ENCODE assay signal across 1 cellular context in genomic region chr2:241304039-241304670, GRCh38.
TF ChIP-seq lines count a peak whose summit lies in the region.

No MANE protein-coding gene starts in this region.

TF ChIP-seq in IMR-90, 13 proteins besides CTCF, POLR2A, EP300 and RAD21:
- TF ChIP-seq BHLHE40 (IDR thresholded peaks at IDR 0.05; ENCODE audit: low read depth, low read length): no peak
- TF ChIP-seq CHD1 (IDR thresholded peaks at IDR 0.05; ENCODE audit: low read depth, low read length): no peak
- TF ChIP-seq MAFK (IDR thresholded peaks at IDR 0.05; ENCODE audit: low read depth, low read length): no peak
- no peak for TF ChIP-seq FOS (IDR thresholded peaks at IDR 0.05; ENCODE audit: low read depth, low read length)
- no peak for TF ChIP-seq CEBPB (IDR thresholded peaks at IDR 0.05; ENCODE audit: low read depth, low read length)
- TF ChIP-seq MAZ (IDR thresholded peaks at IDR 0.05; ENCODE audit: borderline replicate concordance, low read depth, low read length): no peak
- TF ChIP-seq RFX5 (IDR thresholded peaks at IDR 0.05; ENCODE audit: low read depth, low read length): no peak
- no peak for TF ChIP-seq ELK1 (IDR thresholded peaks at IDR 0.05; ENCODE audit: borderline replicate concordance, low read depth, low read length)
- TF ChIP-seq NFE2L2 (IDR thresholded peaks at IDR 0.05; ENCODE audit: low read depth, low read length): no peak
- TF ChIP-seq RCOR1 (IDR thresholded peaks at IDR 0.05; ENCODE audit: insufficient replicate concordance, low read length): no peak
- TF ChIP-seq SMC3 (IDR thresholded peaks at IDR 0.05; ENCODE audit: low read depth, low read length): no peak
- no peak for TF ChIP-seq USF2 (IDR thresholded peaks at IDR 0.05; ENCODE audit: low read depth, low read length)
- TF ChIP-seq MXI1 (IDR thresholded peaks at IDR 0.05; ENCODE audit: borderline replicate concordance, low read depth, low read length): no peak
